ENCODE assay signal across 11 cellular contexts in genomic region chr16:17305694-17306093, GRCh38.
A peak's percentile ranks its signal among the peaks of the same experiment; 100 is the strongest.
DNase-seq lines count a peak whose midpoint lies in the region; TF ChIP-seq lines count a peak whose summit lies in the region.
"Had no signal": no experiment of that assay in that cellular context is flagged by ENCODE, and none has a peak within 500 bp of the region (broad histone marks: within the 10 kb centered on the region; RNA-seq: fewer than 3 reads in every experiment).

No MANE protein-coding gene starts in this region.

- H3K79me2 ChIP-seq in OCI-LY7 (ENCODE audit: insufficient read depth, low read depth, low read length) (peaks cover 20% of the 10 kb centered on the region; the same call in 1 of the 2 replicates), mesendoderm (ENCODE audit: control insufficient read depth, insufficient read depth, low read length) (no peaks in the 10 kb centered on the region)

- no peak overlapping the region for H3K4me3 ChIP-seq in OCI-LY7 (ENCODE audit: low read depth, low read length, poor library complexity, severe bottlenecking)
- H3K4me3 ChIP-seq in mesendoderm (ENCODE audit: low read length) = no peak overlapping the region
- no peak overlapping the region for H3K4me3 ChIP-seq in ovary
- no peak overlapping the region for H3K4me3 ChIP-seq in Peyer's patch
- H3K4me3 ChIP-seq: SJCRH30 had no signal

- H3K27me3 Mint-ChIP-seq in activated naive CD8-positive, alpha-beta T cell treated with anti-CD3 and anti-CD28 coated beads for 36 hours = no peaks in the 10 kb centered on the region

- H3K27me3 ChIP-seq in mesendoderm (ENCODE audit: insufficient read depth, low read length, poor library complexity) (no peaks in the 10 kb centered on the region), ovary (no peaks in the 10 kb centered on the region), Peyer's patch (no peaks in the 10 kb centered on the region)
- H3K27me3 ChIP-seq: SJCRH30 had no signal

- H3K27ac ChIP-seq in OCI-LY7 (ENCODE audit: low read depth, low read length, poor library complexity, severe bottlenecking) (no peak overlapping the region), mesendoderm (ENCODE audit: low read depth, low read length) (no peak overlapping the region), ovary (peak overlapping the region in 1 of 2 donors; percentile 66), Peyer's patch (no peak overlapping the region)
- H3K27ac ChIP-seq: SJCRH30 had no signal

- no peak overlapping the region for H4K5ac ChIP-seq in mesendoderm (ENCODE audit: low read length)

- no peak for TF ChIP-seq EP300 in ovary (IDR thresholded peaks at IDR 0.05)

- no peak overlapping the region for H2BK15ac ChIP-seq in mesendoderm (replicated peaks; ENCODE audit: low read depth)

- H3K9me2 ChIP-seq in OCI-LY7 (ENCODE audit: insufficient read depth, low read length) = no peaks in the 10 kb centered on the region

- TF ChIP-seq POLR2A in ovary (IDR thresholded peaks at IDR 0.05) = no peak
- no peak for TF ChIP-seq POLR2A in Peyer's patch (IDR thresholded peaks at IDR 0.05)

- H3K4ac ChIP-seq in mesendoderm (ENCODE audit: low read depth, low read length) = no peak overlapping the region

- H3K4me1 ChIP-seq in OCI-LY7 (ENCODE audit: insufficient read depth, low read length, poor library complexity, severe bottlenecking) = peaks cover 54% of the 10 kb centered on the region
- H3K4me1 ChIP-seq in mesendoderm (ENCODE audit: control insufficient read depth, low read depth, low read length) = no peaks in the 10 kb centered on the region
- peaks cover 9% of the 10 kb centered on the region for H3K4me1 ChIP-seq in ovary (ENCODE audit: insufficient read depth)
- H3K4me1 ChIP-seq in Peyer's patch = peaks cover 6 to 46% (median 21%) of the 10 kb centered on the region in 4 donors
- H3K4me1 ChIP-seq: SJCRH30 had no signal

- peaks cover 2% of the 10 kb centered on the region for H3K36me3 Mint-ChIP-seq in activated naive CD8-positive, alpha-beta T cell treated with anti-CD3 and anti-CD28 coated beads for 36 hours

- H2BK5ac ChIP-seq in mesendoderm (ENCODE audit: low read length) = no peak overlapping the region

- intact Hi-C loops in OCI-LY7 (cut with micrococcal nuclease; ENCODE audit: unreplicated experiment) (no loop called here), ovary (cut with DNase I) (loop anchor here in 1 of 4 donors (10.0 kb wide), 1 partner anchor 159 kb away; no protein-coding TSS in a partner anchor)

- peaks cover 1% of the 10 kb centered on the region for H3K79me1 ChIP-seq in mesendoderm (ENCODE audit: low read length)

- WGBS in mesendoderm (ENCODE audit: extremely low coverage, insufficient coverage, low lambda C conversion rate) = no CpG with 5 or more reads among the region's 6 CpGs
- 86 to 91% (median 87%) methylated on average over 6 of the region's 6 CpGs for WGBS in ovary, 3 donors

- H4K8ac ChIP-seq in mesendoderm (ENCODE audit: low read depth, low read length) = no peak overlapping the region

- no peak overlapping the region for H2AK5ac ChIP-seq in mesendoderm (ENCODE audit: low read length)

- H2BK120ac ChIP-seq in mesendoderm (ENCODE audit: low read depth, low read length) = no peak overlapping the region

- TF ChIP-seq CTCF in GM10248 (IDR thresholded peaks at IDR 0.05; ENCODE audit: control extremely low read depth, extremely low read depth, low read depth, missing control alignments) (no peak), OCI-LY7 (conservative IDR thresholded peaks at IDR 0.05; ENCODE audit: low read length) (no peak), ovary (IDR thresholded peaks at IDR 0.05) (no peak), Peyer's patch (IDR thresholded peaks at IDR 0.05) (no peak)

- no peaks in the 10 kb centered on the region for H4K20me1 ChIP-seq in OCI-LY7 (ENCODE audit: insufficient read depth, low read length)

- H3K9me3 Mint-ChIP-seq in activated naive CD8-positive, alpha-beta T cell treated with anti-CD3 and anti-CD28 coated beads for 36 hours = no peaks in the 10 kb centered on the region

- BruUV-seq in OCI-LY7 (replicated peaks; lab: Mats Ljungman, UMichigan) = no TSS peak

- no peak overlapping the region for H2AFZ ChIP-seq in OCI-LY7 (ENCODE audit: low read length)

- H3K56ac ChIP-seq in mesendoderm (ENCODE audit: low read length) = no peak overlapping the region

- H3K4me3 Mint-ChIP-seq in activated naive CD8-positive, alpha-beta T cell treated with anti-CD3 and anti-CD28 coated beads for 36 hours = no peak overlapping the region

- CTCF ChIA-PET in GM10248 (lab: Yijun Ruan, JAX) (interaction anchor here (0.9 to 1.4 kb wide), 3 partner anchors 9 to 162 kb away, joined by 3 to 4 read pairs (median 4); no protein-coding TSS in a partner anchor), OCI-LY7 (lab: Charles Lee; ENCODE audit: unreplicated experiment) (interaction anchor here (0.6 kb wide), 1 partner anchor 162 kb away, joined by 7 read pairs; no protein-coding TSS in a partner anchor)

- H3K4me2 ChIP-seq in OCI-LY7 (ENCODE audit: low read length) (peak overlapping the region; percentile 34), mesendoderm (ENCODE audit: low read length) (no peak overlapping the region)

- DNase-seq in GM10248 (ENCODE audit: extremely low spot score) (peak; percentile 74), OCI-LY7 (ENCODE audit: low spot score) (no peak), mesendoderm (no peak), HuH-7 (ENCODE audit: low spot score) (no peak), ovary (no peak), Peyer's patch (no peak)
- peak; percentile 54 for DNase-seq in activated naive CD8-positive, alpha-beta T cell treated with anti-CD3 and anti-CD28 coated beads for 36 hours
- peak; percentile 4 for DNase-seq in stimulated activated CD4-positive, alpha-beta T cell treated with anti-CD3 and anti-CD28 coated beads, Interleukin-2, amount 100 ng/mL, for 4 hours (ENCODE audit: low read depth)
- DNase-seq: DMS79, mammary epithelial cell, SJCRH30 had no signal

- H3K9me3 ChIP-seq in OCI-LY7 (ENCODE audit: low read length) (no peaks in the 10 kb centered on the region), ovary (no peaks in the 10 kb centered on the region), Peyer's patch (no peaks in the 10 kb centered on the region)
- H3K9me3 ChIP-seq: SJCRH30 had no signal

- no peak overlapping the region for H3K23ac ChIP-seq in mesendoderm (ENCODE audit: low read length)

- peak overlapping the region; percentile 80 for H3K27ac Mint-ChIP-seq in activated naive CD8-positive, alpha-beta T cell treated with anti-CD3 and anti-CD28 coated beads for 36 hours

- H3K36me3 ChIP-seq in OCI-LY7 (ENCODE audit: insufficient read depth, low read length) (no peaks in the 10 kb centered on the region), mesendoderm (ENCODE audit: control insufficient read depth, insufficient read depth, low read length) (no peaks in the 10 kb centered on the region), ovary (no peaks in the 10 kb centered on the region), Peyer's patch (no peaks in the 10 kb centered on the region)
- H3K36me3 ChIP-seq: SJCRH30 had no signal

- POLR2A ChIA-PET in GM10248 (lab: Yijun Ruan, JAX) = no interaction called here
- POLR2A ChIA-PET in OCI-LY7 (lab: Charles Lee) = no interaction called here

- no peak overlapping the region for H3K18ac ChIP-seq in mesendoderm (ENCODE audit: low read length)

- H3K4me1 Mint-ChIP-seq in activated naive CD8-positive, alpha-beta T cell treated with anti-CD3 and anti-CD28 coated beads for 36 hours = peaks cover 43% of the 10 kb centered on the region

- no peak overlapping the region for H3K9ac ChIP-seq in mesendoderm (ENCODE audit: low read length)

Comparison
In these comparisons a context has a peak if more than half of its experiments do, and no peak if none do; other contexts are left out.
1. DNase-seq: peak in GM10248 (single experiment), activated naive CD8-positive, alpha-beta T cell treated with anti-CD3 and anti-CD28 coated beads for 36 hours (single experiment) and stimulated activated CD4-positive, alpha-beta T cell treated with anti-CD3 and anti-CD28 coated beads, Interleukin-2, amount 100 ng/mL, for 4 hours (single experiment); none in OCI-LY7 (single experiment), mesendoderm (single experiment), HuH-7 (single experiment), ovary (0 of 5) and Peyer's patch (0 of 3).